ENCODE assay signal across 9 cellular contexts in genomic region chr3:152496716-152497115, GRCh38.
DNase-seq lines count a peak whose midpoint lies in the region; ATAC-seq, FAIRE-seq and TF ChIP-seq lines count a peak whose summit lies in the region.
"Had no signal": no experiment of that assay in that cellular context is flagged by ENCODE, and none has a peak within 500 bp of the region (broad histone marks: within the 10 kb centered on the region; RNA-seq: fewer than 3 reads in every experiment).

No MANE protein-coding gene starts in this region.

- H2BK120ac ChIP-seq in mesenchymal stem cell (ENCODE audit: low read depth, low read length), result no peak overlapping the region

- H3K4me3 ChIP-seq in mesenchymal stem cell (ENCODE audit: insufficient read depth in 1 of 2, low read depth in 1 of 2, low read length in 2 of 2), result no peak overlapping the region
- H3K4me3 ChIP-seq in pancreas, result no peak overlapping the region

- no peak overlapping the region for H3K27ac ChIP-seq in mesenchymal stem cell (ENCODE audit: low read length, poor library complexity, severe bottlenecking)
- H3K27ac ChIP-seq in pancreas, result no peak overlapping the region

- no peak overlapping the region for H2BK12ac ChIP-seq in mesenchymal stem cell (ENCODE audit: low read length in 2 of 2)

- H2AFZ ChIP-seq in mesenchymal stem cell (ENCODE audit: low read depth, low read length), result no peak overlapping the region

- H3K4me1 ChIP-seq in mesenchymal stem cell (ENCODE audit: control insufficient read depth, insufficient read depth, low read depth, low read length) (no peaks in the 10 kb centered on the region), pancreas (no peaks in the 10 kb centered on the region)

- no peak overlapping the region for H4K8ac ChIP-seq in mesenchymal stem cell (ENCODE audit: low read length)

- H3K36me3 ChIP-seq in mesenchymal stem cell (ENCODE audit: control insufficient read depth in 1 of 2, insufficient read depth in 2 of 2, low read depth in 1 of 2, low read length in 2 of 2), result no peaks in the 10 kb centered on the region
- H3K36me3 ChIP-seq in pancreas, result no peaks in the 10 kb centered on the region

- no peak for DNase-seq in mesenchymal stem cell
- no peak for DNase-seq in NCI-H345 (lab: John Stamatoyannopoulos, UW)
- no peak for DNase-seq in pancreas
- no peak for DNase-seq in activated effector memory CD4-positive, alpha-beta T cell treated with Interleukin-2 at 50 U/mL for 16 hours
- no peak for DNase-seq in NAMALWA (ENCODE audit: low spot score)

- no peak overlapping the region for H2BK15ac ChIP-seq in mesenchymal stem cell (ENCODE audit: low read depth, poor library complexity, severe bottlenecking)

- peak overlapping the region; percentile 60 for H3K9ac ChIP-seq in mesenchymal stem cell (ENCODE audit: low read length)

- H3K27me3 ChIP-seq in mesenchymal stem cell (ENCODE audit: control insufficient read depth in 1 of 2, insufficient read depth in 1 of 2, low read length in 2 of 2) (no peaks in the 10 kb centered on the region), pancreas (no peaks in the 10 kb centered on the region)

- H2AK5ac ChIP-seq in mesenchymal stem cell (ENCODE audit: low read length, severe bottlenecking), result no peak overlapping the region

- no peak overlapping the region for H3K14ac ChIP-seq in mesenchymal stem cell (ENCODE audit: low read length in 2 of 2)

- FAIRE-seq in pancreas (lab: Jason Lieb, UNC), result no peak
- FAIRE-seq: RCC 7860 had no signal

- ATAC-seq in GM18498 (IDR thresholded peaks at IDR 0.05; ENCODE audit: unreplicated experiment) (peak; percentile 76), GM21576 (IDR thresholded peaks at IDR 0.05; ENCODE audit: unreplicated experiment) (peak; percentile 74), HG03460 (IDR thresholded peaks at IDR 0.05; ENCODE audit: unreplicated experiment) (peak; percentile 69), pancreas (no peak)

- WGBS in mesenchymal stem cell, result no CpG with 5 or more reads among the region's 1 CpG
- 50 to 58% methylated on average over 1 of the region's 1 CpG for WGBS in pancreas, 2 donors

- H3K79me1 ChIP-seq in mesenchymal stem cell (replicated peaks; ENCODE audit: low read length, poor library complexity, severe bottlenecking), result no peaks in the 10 kb centered on the region

- H4K91ac ChIP-seq in mesenchymal stem cell (ENCODE audit: low read length), result no peak overlapping the region

- H3K9me3 ChIP-seq in mesenchymal stem cell (ENCODE audit: control insufficient read depth, low read length), result peaks cover 3% of the 10 kb centered on the region
- H3K9me3 ChIP-seq in pancreas, result no peaks in the 10 kb centered on the region

- H3K18ac ChIP-seq in mesenchymal stem cell (ENCODE audit: low read depth in 1 of 2, low read length in 2 of 2), result no peak overlapping the region

- no peak overlapping the region for H3K23ac ChIP-seq in mesenchymal stem cell (ENCODE audit: low read length in 2 of 2)

- H3K4me2 ChIP-seq in mesenchymal stem cell (ENCODE audit: low read length, poor library complexity, severe bottlenecking), result no peak overlapping the region

- no peak overlapping the region for H3K4ac ChIP-seq in mesenchymal stem cell (ENCODE audit: low read depth in 1 of 2, low read length in 2 of 2)

- no peak overlapping the region for H2BK5ac ChIP-seq in mesenchymal stem cell (ENCODE audit: low read depth, low read length, poor library complexity, severe bottlenecking)

- intact Hi-C loops in pancreas (cut with DNase I), result no loop called here

- TF ChIP-seq CTCF in pancreas (IDR thresholded peaks at IDR 0.05), result no peak

Comparison
In these comparisons a context has a peak if more than half of its experiments do, and no peak if none do; other contexts are left out.
1. ATAC-seq: peak in GM18498 (single experiment), GM21576 (single experiment) and HG03460 (single experiment); none in pancreas (0 of 4).